In genomic region chr1:15885269-15885668, GRCh38 we compare ENCODE assay signal across 8 cellular contexts. TPM values are rescaled to one million over a fixed set of nuclear protein-coding genes. Genes with fewer than 3 reads are reported as not detected.
DNase-seq lines count a peak whose midpoint lies in the region; TF ChIP-seq lines count a peak whose summit lies in the region.
"Had no signal": no experiment of that assay in that cellular context is flagged by ENCODE, and none has a peak within 500 bp of the region (broad histone marks: within the 10 kb centered on the region; RNA-seq: fewer than 3 reads in every experiment).

No MANE protein-coding gene starts in this region.

- H3K36me3 ChIP-seq in HUES48 (ENCODE audit: control insufficient read depth, insufficient read depth, low read length), result peaks cover 9% of the 10 kb centered on the region
- H3K36me3 ChIP-seq in liver (ENCODE audit: control insufficient read depth in 4 of 4, insufficient read depth in 3 of 4, low read depth in 1 of 4, low read length in 3 of 4), result peaks cover 0 to 3% (median 0%) of the 10 kb centered on the region in 4 donors
- no peaks in the 10 kb centered on the region for H3K36me3 ChIP-seq in stomach smooth muscle (ENCODE audit: control insufficient read depth in 2 of 2, insufficient read depth in 2 of 2, low read length in 2 of 2)
- H3K36me3 ChIP-seq in ovary, result no peaks in the 10 kb centered on the region

- TF ChIP-seq CTCF in liver (IDR thresholded peaks at IDR 0.05; ENCODE audit: low read depth, low read length, missing input control) (no peak), ovary (IDR thresholded peaks at IDR 0.05) (no peak)

- H3K9me3 ChIP-seq in HUES48 (ENCODE audit: control insufficient read depth, insufficient read depth, low read length) (no peaks in the 10 kb centered on the region), liver (ENCODE audit: control insufficient read depth in 4 of 4, low read length in 3 of 4) (no peaks in the 10 kb centered on the region), stomach smooth muscle (ENCODE audit: control insufficient read depth in 2 of 2, low read length in 2 of 2) (no peaks in the 10 kb centered on the region), ovary (no peaks in the 10 kb centered on the region)

- no peak for TF ChIP-seq POLR2A in ovary (IDR thresholded peaks at IDR 0.05)

- no peak for TF ChIP-seq EP300 in ovary (IDR thresholded peaks at IDR 0.05)

- H3K4me3 ChIP-seq in HUES48 (ENCODE audit: low read depth, low read length), result no peak overlapping the region
- H3K4me3 ChIP-seq in liver (ENCODE audit: low read depth in 1 of 3, low read length in 3 of 3), result peak overlapping the region in 2 of 3 donors; percentile 11 to 31
- H3K4me3 ChIP-seq in stomach smooth muscle (ENCODE audit: low read length in 2 of 2), result no peak overlapping the region
- no peak overlapping the region for H3K4me3 ChIP-seq in ovary

- WGBS in liver, result 21% methylated on average over 5 of the region's 5 CpGs
- WGBS in ovary, 3 donors, result 21 to 26% (median 22%) methylated on average over 5 of the region's 5 CpGs

- TF ChIP-seq RAD21 in liver (IDR thresholded peaks at IDR 0.05), result no peak

- no peak overlapping the region for H3K4me3 Mint-ChIP-seq in activated naive CD8-positive, alpha-beta T cell treated with anti-CD3 and anti-CD28 coated beads for 36 hours

- no peak for DNase-seq in activated naive CD8-positive, alpha-beta T cell treated with anti-CD3 and anti-CD28 coated beads for 36 hours
- no peak for DNase-seq in COLO668 (lab: John Stamatoyannopoulos, UW; ENCODE audit: unreplicated experiment)
- DNase-seq in HUDEP-2 (lab: John Stamatoyannopoulos, UW; ENCODE audit: unreplicated experiment in 76 of 76), result no peak
- DNase-seq in ovary, result no peak

- no peaks in the 10 kb centered on the region for H3K27me3 ChIP-seq in HUES48 (ENCODE audit: control insufficient read depth, insufficient read depth, low read length)
- no peaks in the 10 kb centered on the region for H3K27me3 ChIP-seq in liver (ENCODE audit: control insufficient read depth in 4 of 4, insufficient read depth in 4 of 4, low read length in 3 of 4)
- no peaks in the 10 kb centered on the region for H3K27me3 ChIP-seq in stomach smooth muscle (ENCODE audit: control insufficient read depth in 1 of 2, insufficient read depth in 2 of 2, low read length in 2 of 2)
- H3K27me3 ChIP-seq in ovary, result no peaks in the 10 kb centered on the region

- peak overlapping the region; percentile 71; the same call in 1 of the 2 replicates for H3K9ac ChIP-seq in HUES48 (ENCODE audit: low read depth, low read length)
- peak overlapping the region; percentile 41 to 99 for H3K9ac ChIP-seq in liver (ENCODE audit: low read depth in 1 of 2, low read length in 2 of 2)
- H3K9ac ChIP-seq in stomach smooth muscle (ENCODE audit: low read length in 2 of 2), result no peak overlapping the region
- H3K9ac ChIP-seq: KMS-11 had no signal

- no peaks in the 10 kb centered on the region for H3K9me3 Mint-ChIP-seq in activated naive CD8-positive, alpha-beta T cell treated with anti-CD3 and anti-CD28 coated beads for 36 hours

- H3K4me1 ChIP-seq in HUES48 (ENCODE audit: control insufficient read depth, insufficient read depth, low read length), result peaks cover 22% of the 10 kb centered on the region
- peaks cover 7 to 41% (median 22%) of the 10 kb centered on the region in 4 donors for H3K4me1 ChIP-seq in liver (ENCODE audit: control insufficient read depth in 4 of 4, insufficient read depth in 4 of 4, low read length in 3 of 4)
- peaks cover 15% of the 10 kb centered on the region for H3K4me1 ChIP-seq in stomach smooth muscle (ENCODE audit: control insufficient read depth, insufficient read depth, low read length)
- H3K4me1 ChIP-seq in ovary (ENCODE audit: insufficient read depth), result peaks cover 7% of the 10 kb centered on the region

- H3K27ac Mint-ChIP-seq in activated naive CD8-positive, alpha-beta T cell treated with anti-CD3 and anti-CD28 coated beads for 36 hours, result peak overlapping the region; percentile 61

- H3K27ac ChIP-seq in HUES48 (ENCODE audit: low read depth, low read length) (peak overlapping the region; percentile 93), liver (ENCODE audit: low read depth in 1 of 2, low read length in 2 of 2) (peak overlapping the region; percentile 97 to 98), stomach smooth muscle (ENCODE audit: low read length) (peak overlapping the region; percentile 96), ovary (peak overlapping the region in 1 of 2 donors; percentile 96)
- H3K27ac ChIP-seq: KMS-11 had no signal

- no peaks in the 10 kb centered on the region for H3K27me3 Mint-ChIP-seq in activated naive CD8-positive, alpha-beta T cell treated with anti-CD3 and anti-CD28 coated beads for 36 hours

- intact Hi-C loops in ovary (cut with DNase I), result loop anchor here in 1 of 4 donors (2.0 kb wide), 1 partner anchor 36 kb away; no protein-coding TSS in a partner anchor

- H3K36me3 Mint-ChIP-seq in activated naive CD8-positive, alpha-beta T cell treated with anti-CD3 and anti-CD28 coated beads for 36 hours, result peaks cover 21% of the 10 kb centered on the region

- H3K4me1 Mint-ChIP-seq in activated naive CD8-positive, alpha-beta T cell treated with anti-CD3 and anti-CD28 coated beads for 36 hours, result peaks cover 62% of the 10 kb centered on the region

TF ChIP-seq in liver, 16 proteins besides CTCF, POLR2A, EP300 and RAD21:
- no peak for TF ChIP-seq REST (IDR thresholded peaks at IDR 0.05)
- TF ChIP-seq ZBTB33 (IDR thresholded peaks at IDR 0.05), result no peak
- no peak for TF ChIP-seq JUND (IDR thresholded peaks at IDR 0.05)
- no peak for TF ChIP-seq TAF1 (conservative IDR thresholded peaks at IDR 0.05)

RNA-seq across cellular contexts. Expression of gene SPEN, which starts 37.8 kb away (rescaled TPM):
- total RNA-seq in activated naive CD8-positive, alpha-beta T cell treated with anti-CD3 and anti-CD28 coated beads for 36 hours, result 10 to 100 TPM; 49.3 to 51.9 TPM
- total RNA-seq in liver, result 10 to 100 TPM; 17.9 to 29.4 TPM
- 10 to 100 TPM in 1 of 2 donors, 1 to 10 TPM in 1; 7.4 to 12.4 TPM for polyA plus RNA-seq in liver
- 10 to 100 TPM; 38.0 to 93.2 (median 65.6) TPM for total RNA-seq in ovary
- 10 to 100 TPM; 30.5 to 41.7 TPM for polyA plus RNA-seq in ovary

Comparison
In these comparisons a context has a peak if more than half of its experiments do, and no peak if none do; other contexts are left out.
1. H3K4me3 ChIP-seq: peak in liver (2 of 3); none in HUES48 (single experiment), stomach smooth muscle (0 of 2) and ovary (single experiment).
2. H3K9ac ChIP-seq: peak in HUES48 (single experiment) and liver (2 of 2); none in stomach smooth muscle (0 of 2).